1 cellular context compared by ENCODE assay signal in the genomic region with DNA sequence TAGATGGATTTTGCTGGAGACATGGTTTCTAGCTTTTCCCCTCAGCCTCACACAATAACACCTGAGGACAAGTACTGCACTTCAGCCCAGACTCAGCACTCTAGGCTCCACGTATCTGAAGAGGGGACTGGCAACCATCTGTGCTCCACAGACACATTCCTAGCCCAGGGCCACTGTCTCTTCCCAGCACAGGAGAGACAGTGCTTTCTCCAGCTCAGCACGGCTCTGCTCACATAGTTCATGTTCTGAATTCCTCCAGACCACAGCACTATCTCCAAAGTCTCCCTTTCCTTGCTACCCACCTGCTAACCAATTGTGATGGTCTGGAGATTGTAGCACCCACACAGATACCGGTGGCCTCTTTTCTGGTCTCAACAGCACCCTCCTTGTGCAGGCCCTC.
TF ChIP-seq lines count a peak whose summit lies in the region.

No MANE protein-coding gene starts in this region.

TF ChIP-seq in GM23338, 12 proteins besides CTCF, POLR2A, EP300 and RAD21 (continued from another document):
- TF ChIP-seq, protein P1, sequence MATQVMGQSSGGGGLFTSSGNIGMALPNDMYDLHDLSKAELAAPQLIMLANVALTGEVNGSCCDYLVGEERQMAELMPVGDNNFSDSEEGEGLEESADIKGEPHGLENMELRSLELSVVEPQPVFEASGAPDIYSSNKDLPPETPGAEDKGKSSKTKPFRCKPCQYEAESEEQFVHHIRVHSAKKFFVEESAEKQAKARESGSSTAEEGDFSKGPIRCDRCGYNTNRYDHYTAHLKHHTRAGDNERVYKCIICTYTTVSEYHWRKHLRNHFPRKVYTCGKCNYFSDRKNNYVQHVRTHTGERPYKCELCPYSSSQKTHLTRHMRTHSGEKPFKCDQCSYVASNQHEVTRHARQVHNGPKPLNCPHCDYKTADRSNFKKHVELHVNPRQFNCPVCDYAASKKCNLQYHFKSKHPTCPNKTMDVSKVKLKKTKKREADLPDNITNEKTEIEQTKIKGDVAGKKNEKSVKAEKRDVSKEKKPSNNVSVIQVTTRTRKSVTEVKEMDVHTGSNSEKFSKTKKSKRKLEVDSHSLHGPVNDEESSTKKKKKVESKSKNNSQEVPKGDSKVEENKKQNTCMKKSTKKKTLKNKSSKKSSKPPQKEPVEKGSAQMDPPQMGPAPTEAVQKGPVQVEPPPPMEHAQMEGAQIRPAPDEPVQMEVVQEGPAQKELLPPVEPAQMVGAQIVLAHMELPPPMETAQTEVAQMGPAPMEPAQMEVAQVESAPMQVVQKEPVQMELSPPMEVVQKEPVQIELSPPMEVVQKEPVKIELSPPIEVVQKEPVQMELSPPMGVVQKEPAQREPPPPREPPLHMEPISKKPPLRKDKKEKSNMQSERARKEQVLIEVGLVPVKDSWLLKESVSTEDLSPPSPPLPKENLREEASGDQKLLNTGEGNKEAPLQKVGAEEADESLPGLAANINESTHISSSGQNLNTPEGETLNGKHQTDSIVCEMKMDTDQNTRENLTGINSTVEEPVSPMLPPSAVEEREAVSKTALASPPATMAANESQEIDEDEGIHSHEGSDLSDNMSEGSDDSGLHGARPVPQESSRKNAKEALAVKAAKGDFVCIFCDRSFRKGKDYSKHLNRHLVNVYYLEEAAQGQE (IDR thresholded peaks at IDR 0.05; ENCODE audit: unreplicated experiment): no peak
- TF ChIP-seq, protein P2, sequence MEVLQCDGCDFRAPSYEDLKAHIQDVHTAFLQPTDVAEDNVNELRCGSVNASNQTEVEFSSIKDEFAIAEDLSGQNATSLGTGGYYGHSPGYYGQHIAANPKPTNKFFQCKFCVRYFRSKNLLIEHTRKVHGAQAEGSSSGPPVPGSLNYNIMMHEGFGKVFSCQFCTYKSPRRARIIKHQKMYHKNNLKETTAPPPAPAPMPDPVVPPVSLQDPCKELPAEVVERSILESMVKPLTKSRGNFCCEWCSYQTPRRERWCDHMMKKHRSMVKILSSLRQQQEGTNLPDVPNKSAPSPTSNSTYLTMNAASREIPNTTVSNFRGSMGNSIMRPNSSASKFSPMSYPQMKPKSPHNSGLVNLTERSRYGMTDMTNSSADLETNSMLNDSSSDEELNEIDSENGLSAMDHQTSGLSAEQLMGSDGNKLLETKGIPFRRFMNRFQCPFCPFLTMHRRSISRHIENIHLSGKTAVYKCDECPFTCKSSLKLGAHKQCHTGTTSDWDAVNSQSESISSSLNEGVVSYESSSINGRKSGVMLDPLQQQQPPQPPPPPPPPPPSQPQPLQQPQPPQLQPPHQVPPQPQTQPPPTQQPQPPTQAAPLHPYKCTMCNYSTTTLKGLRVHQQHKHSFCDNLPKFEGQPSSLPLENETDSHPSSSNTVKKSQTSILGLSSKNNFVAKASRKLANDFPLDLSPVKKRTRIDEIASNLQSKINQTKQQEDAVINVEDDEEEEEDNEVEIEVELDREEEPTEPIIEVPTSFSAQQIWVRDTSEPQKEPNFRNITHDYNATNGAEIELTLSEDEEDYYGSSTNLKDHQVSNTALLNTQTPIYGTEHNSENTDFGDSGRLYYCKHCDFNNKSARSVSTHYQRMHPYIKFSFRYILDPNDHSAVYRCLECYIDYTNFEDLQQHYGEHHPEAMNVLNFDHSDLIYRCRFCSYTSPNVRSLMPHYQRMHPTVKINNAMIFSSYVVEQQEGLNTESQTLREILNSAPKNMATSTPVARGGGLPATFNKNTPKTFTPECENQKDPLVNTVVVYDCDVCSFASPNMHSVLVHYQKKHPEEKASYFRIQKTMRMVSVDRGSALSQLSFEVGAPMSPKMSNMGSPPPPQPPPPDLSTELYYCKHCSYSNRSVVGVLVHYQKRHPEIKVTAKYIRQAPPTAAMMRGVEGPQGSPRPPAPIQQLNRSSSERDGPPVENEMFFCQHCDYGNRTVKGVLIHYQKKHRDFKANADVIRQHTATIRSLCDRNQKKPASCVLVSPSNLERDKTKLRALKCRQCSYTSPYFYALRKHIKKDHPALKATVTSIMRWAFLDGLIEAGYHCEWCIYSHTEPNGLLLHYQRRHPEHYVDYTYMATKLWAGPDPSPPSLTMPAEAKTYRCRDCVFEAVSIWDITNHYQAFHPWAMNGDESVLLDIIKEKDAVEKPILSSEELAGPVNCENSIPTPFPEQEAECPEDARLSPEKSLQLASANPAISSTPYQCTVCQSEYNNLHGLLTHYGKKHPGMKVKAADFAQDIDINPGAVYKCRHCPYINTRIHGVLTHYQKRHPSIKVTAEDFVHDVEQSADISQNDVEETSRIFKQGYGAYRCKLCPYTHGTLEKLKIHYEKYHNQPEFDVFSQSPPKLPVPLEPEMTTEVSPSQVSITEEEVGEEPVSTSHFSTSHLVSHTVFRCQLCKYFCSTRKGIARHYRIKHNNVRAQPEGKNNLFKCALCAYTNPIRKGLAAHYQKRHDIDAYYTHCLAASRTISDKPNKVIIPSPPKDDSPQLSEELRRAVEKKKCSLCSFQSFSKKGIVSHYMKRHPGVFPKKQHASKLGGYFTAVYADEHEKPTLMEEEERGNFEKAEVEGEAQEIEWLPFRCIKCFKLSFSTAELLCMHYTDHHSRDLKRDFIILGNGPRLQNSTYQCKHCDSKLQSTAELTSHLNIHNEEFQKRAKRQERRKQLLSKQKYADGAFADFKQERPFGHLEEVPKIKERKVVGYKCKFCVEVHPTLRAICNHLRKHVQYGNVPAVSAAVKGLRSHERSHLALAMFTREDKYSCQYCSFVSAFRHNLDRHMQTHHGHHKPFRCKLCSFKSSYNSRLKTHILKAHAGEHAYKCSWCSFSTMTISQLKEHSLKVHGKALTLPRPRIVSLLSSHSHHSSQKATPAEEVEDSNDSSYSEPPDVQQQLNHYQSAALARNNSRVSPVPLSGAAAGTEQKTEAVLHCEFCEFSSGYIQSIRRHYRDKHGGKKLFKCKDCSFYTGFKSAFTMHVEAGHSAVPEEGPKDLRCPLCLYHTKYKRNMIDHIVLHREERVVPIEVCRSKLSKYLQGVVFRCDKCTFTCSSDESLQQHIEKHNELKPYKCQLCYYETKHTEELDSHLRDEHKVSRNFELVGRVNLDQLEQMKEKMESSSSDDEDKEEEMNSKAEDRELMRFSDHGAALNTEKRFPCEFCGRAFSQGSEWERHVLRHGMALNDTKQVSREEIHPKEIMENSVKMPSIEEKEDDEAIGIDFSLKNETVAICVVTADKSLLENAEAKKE (CRISPR knock-in tag; IDR thresholded peaks at IDR 0.05): no peak
- TF ChIP-seq ZNF331 (CRISPR knock-in tag; IDR thresholded peaks at IDR 0.05; ENCODE audit: low read depth): no peak
